8 cellular contexts compared by ENCODE assay signal in the genomic region with DNA sequence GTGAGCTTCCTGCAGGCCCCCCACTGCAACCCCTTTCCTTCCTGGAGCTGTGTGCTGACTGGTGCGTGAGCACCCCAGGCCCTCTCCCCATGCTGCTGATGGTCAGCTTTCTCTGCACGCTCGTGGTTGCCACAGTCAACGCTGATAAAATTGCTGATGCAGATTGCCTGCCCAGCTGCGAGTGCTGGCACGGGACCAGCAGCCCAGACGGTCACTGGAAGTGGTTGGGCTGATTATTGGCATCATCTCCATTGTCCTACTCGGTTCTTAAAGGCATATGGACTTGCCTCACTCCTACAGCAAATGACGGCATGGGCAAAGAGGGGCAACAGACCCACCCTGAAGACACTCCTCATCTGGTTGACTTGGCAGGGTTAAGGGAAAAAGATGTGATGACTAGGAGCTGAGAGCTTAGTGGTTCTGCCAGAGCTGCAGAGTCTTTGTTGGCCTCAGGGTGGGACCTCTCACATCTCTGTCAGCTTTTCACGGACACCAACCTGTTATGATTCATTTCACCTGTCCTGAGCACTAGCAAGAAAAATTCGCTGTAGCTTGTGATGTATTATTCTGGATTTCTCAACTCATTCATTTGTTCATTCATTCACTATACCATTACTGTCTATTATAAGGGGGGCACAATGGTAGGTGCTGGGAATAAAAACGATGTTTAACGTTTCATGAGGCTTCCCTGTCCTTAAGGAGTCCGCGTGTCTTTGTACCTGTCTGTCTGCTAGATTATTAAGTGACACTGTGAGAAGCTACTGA. TPM values are rescaled to one million over a fixed set of nuclear protein-coding genes. Genes with fewer than 3 reads are reported as not detected.
A peak's percentile ranks its signal among the peaks of the same experiment; 100 is the strongest.
DNase-seq lines count a peak whose midpoint lies in the region; ATAC-seq, FAIRE-seq and TF ChIP-seq lines count a peak whose summit lies in the region.

No MANE protein-coding gene starts in this region.

- peaks cover 3% of the 10 kb centered on the region for H3K27me3 Mint-ChIP-seq in activated naive CD8-positive, alpha-beta T cell treated with anti-CD3 and anti-CD28 coated beads, Interleukin-2, amount 50 U/mL, for 24 hours
- H3K27me3 Mint-ChIP-seq in immature natural killer cell (ENCODE audit: low read depth in 3 of 3), result peaks cover 2 to 5% (median 3%) of the 10 kb centered on the region in 3 donors

- H3K36me3 Mint-ChIP-seq in activated naive CD8-positive, alpha-beta T cell treated with anti-CD3 and anti-CD28 coated beads, Interleukin-2, amount 50 U/mL, for 24 hours (ENCODE audit: low read depth), result peaks cover 16% of the 10 kb centered on the region
- no peaks in the 10 kb centered on the region for H3K36me3 Mint-ChIP-seq in immature natural killer cell

- 19 to 22% methylated on average over 15 of the region's 15 CpGs for WGBS in heart right ventricle, 2 donors
- 19 to 32% (median 28%) methylated on average over 15 of the region's 15 CpGs for WGBS in small intestine, 3 donors

- peaks cover 41% of the 10 kb centered on the region for H3K4me1 Mint-ChIP-seq in activated naive CD8-positive, alpha-beta T cell treated with anti-CD3 and anti-CD28 coated beads, Interleukin-2, amount 50 U/mL, for 24 hours
- peaks cover 10 to 23% of the 10 kb centered on the region in 2 donors for H3K4me1 Mint-ChIP-seq in immature natural killer cell

- no peaks in the 10 kb centered on the region for H3K9me3 ChIP-seq in BE2C
- H3K9me3 ChIP-seq in heart right ventricle, result no peaks in the 10 kb centered on the region
- no peaks in the 10 kb centered on the region for H3K9me3 ChIP-seq in small intestine (ENCODE audit: control insufficient read depth, low read depth)

- no peaks in the 10 kb centered on the region for H3K9me3 Mint-ChIP-seq in activated naive CD8-positive, alpha-beta T cell treated with anti-CD3 and anti-CD28 coated beads, Interleukin-2, amount 50 U/mL, for 24 hours
- no peaks in the 10 kb centered on the region for H3K9me3 Mint-ChIP-seq in immature natural killer cell

- H3K36me3 ChIP-seq in BE2C (no peaks in the 10 kb centered on the region), heart right ventricle (no peaks in the 10 kb centered on the region), small intestine (ENCODE audit: control insufficient read depth in 2 of 2, insufficient read depth in 2 of 2, low read length in 2 of 2) (no peaks in the 10 kb centered on the region)

- H3K4me3 ChIP-seq in BE2C (ENCODE audit: low read depth, low read length) (no peak overlapping the region), heart right ventricle (peak overlapping the region in 1 of 10 donors; percentile 2), small intestine (ENCODE audit: low read depth in 1 of 2, low read length in 2 of 2) (no peak overlapping the region)

- FAIRE-seq in small intestine (lab: Jason Lieb, UNC), result no peak

- H3K27ac Mint-ChIP-seq in activated naive CD8-positive, alpha-beta T cell treated with anti-CD3 and anti-CD28 coated beads, Interleukin-2, amount 50 U/mL, for 24 hours, result peak overlapping the region; percentile 91
- no peak overlapping the region for H3K27ac Mint-ChIP-seq in immature natural killer cell

- peak; percentile 41 for ATAC-seq in activated naive CD8-positive, alpha-beta T cell treated with anti-CD3 and anti-CD28 coated beads, Interleukin-2, amount 50 U/mL, for 24 hours
- peak; percentile 65 to 87 (median 79) for ATAC-seq in heart right ventricle

- intact Hi-C loops in heart right ventricle (cut with DNase I), result loop anchor here in 1 of 10 donors (10.0 kb wide), 1 partner anchor 96 kb away; no protein-coding TSS in a partner anchor

- peak; percentile 59 for DNase-seq in BE2C
- peak; percentile 92 for DNase-seq in LHCN-M2 (ENCODE audit: low read depth)
- no peak for DNase-seq in activated naive CD8-positive, alpha-beta T cell treated with anti-CD3 and anti-CD28 coated beads, Interleukin-2, amount 50 U/mL, for 24 hours
- peak; percentile 87 to 89 for DNase-seq in heart right ventricle
- DNase-seq in small intestine, result peak; percentile 51
- DNase-seq in NCI-H526 treated with DMSO at 0.1 percent for 48 hours (lab: John Stamatoyannopoulos, UW), result no peak
- no peak for DNase-seq in immature natural killer cell
- no peak for DNase-seq in HuH-7 (ENCODE audit: low spot score)

- H3K4me3 Mint-ChIP-seq in activated naive CD8-positive, alpha-beta T cell treated with anti-CD3 and anti-CD28 coated beads, Interleukin-2, amount 50 U/mL, for 24 hours, result peak overlapping the region; percentile 15
- no peak overlapping the region for H3K4me3 Mint-ChIP-seq in immature natural killer cell

- TF ChIP-seq CTCF in BE2C (IDR thresholded peaks at IDR 0.05; ENCODE audit: low read depth, low read length), result no peak
- no peak for TF ChIP-seq CTCF in heart right ventricle (IDR thresholded peaks at IDR 0.05)

- H3K4me1 ChIP-seq in BE2C (no peaks in the 10 kb centered on the region), heart right ventricle (peaks cover 12 to 47% (median 28%) of the 10 kb centered on the region in 9 donors), small intestine (ENCODE audit: control insufficient read depth in 2 of 2, insufficient read depth in 1 of 2, low read depth in 1 of 2, low read length in 1 of 2) (peaks cover 0 to 4% of the 10 kb centered on the region in 2 donors)

- H3K27me3 ChIP-seq in BE2C (no peaks in the 10 kb centered on the region), heart right ventricle (no peaks in the 10 kb centered on the region), small intestine (ENCODE audit: control insufficient read depth in 2 of 2, insufficient read depth in 2 of 2, low read length in 2 of 2) (no peaks in the 10 kb centered on the region)

- H3K27ac ChIP-seq in heart right ventricle (peak overlapping the region in 9 of 10 donors; percentile 28 to 89 (median 67)), small intestine (ENCODE audit: low read depth in 1 of 2, low read length in 1 of 2) (peak overlapping the region; percentile 13 to 19)

RNA-seq across cellular contexts. Expression of a gene that starts 38.4 kb away (rescaled TPM):
- not detected for polyA plus RNA-seq in BE2C (2012; ENCODE audit: insufficient read depth, insufficient read length, low read depth)
- total RNA-seq in LHCN-M2 (2014; rRNA removed), result 2.3 and 4.2 TPM in 2 replicates
- polyA plus RNA-seq in LHCN-M2 (2012), result 12.6 TPM
- 1 to 10 TPM in 1 of 10 donors, under 1 TPM in 7, not detected in 2; 0.08 to 2.0 (median 0.41) TPM for total RNA-seq in heart right ventricle
- polyA plus RNA-seq in heart right ventricle, result under 1 TPM in 1 of 2 donors, not detected in 1; 0.35 TPM
- 1 to 10 TPM in 2 of 3 donors, under 1 TPM in 1; 0.45 to 3.8 (median 1.2) TPM for polyA plus RNA-seq in small intestine
- polyA plus RNA-seq in immature natural killer cell, result under 1 TPM in 2 of 3 donors, not detected in 1; 0.29 to 0.93 TPM

Comparison
In these comparisons a context has a peak if more than half of its experiments do, and no peak if none do; other contexts are left out.
1. DNase-seq: peak in BE2C (single experiment), LHCN-M2 (single experiment), heart right ventricle (2 of 2) and small intestine (single experiment); none in activated naive CD8-positive, alpha-beta T cell treated with anti-CD3 and anti-CD28 coated beads, Interleukin-2, amount 50 U/mL, for 24 hours (single experiment), NCI-H526 treated with DMSO at 0.1 percent for 48 hours (single experiment), immature natural killer cell (0 of 3) and HuH-7 (single experiment).